ENCODE assay signal across 3 cellular contexts in the genomic region with DNA sequence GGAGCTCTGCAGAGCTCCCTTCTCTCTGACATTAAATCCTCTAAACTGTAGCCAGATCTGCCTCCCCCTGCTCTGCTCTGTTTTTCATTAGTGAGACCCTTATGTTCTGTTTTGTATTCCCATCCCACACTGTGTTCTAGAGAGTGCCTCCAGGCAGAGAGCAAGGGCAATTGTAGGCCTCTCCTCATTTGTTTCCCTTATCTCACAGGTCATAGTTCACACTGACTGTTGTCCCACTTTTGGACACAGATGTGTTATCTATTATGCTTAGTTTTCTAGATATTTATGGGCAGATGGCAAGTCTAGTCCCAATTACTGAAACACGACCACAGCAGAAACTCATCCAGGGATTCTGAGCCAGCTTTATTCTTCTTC.
TF ChIP-seq lines count a peak whose summit lies in the region.

No MANE protein-coding gene starts in this region.

TF ChIP-seq in HCT116, 20 proteins besides CTCF, POLR2A, EP300 and RAD21:
- TF ChIP-seq SIN3A (IDR thresholded peaks at IDR 0.05; ENCODE audit: low read depth) (no peak), CEBPB (IDR thresholded peaks at IDR 0.05; ENCODE audit: low read depth) (no peak), POLR2AphosphoS5 (IDR thresholded peaks at IDR 0.05; ENCODE audit: low read depth, low read length) (no peak), ZNF274 (IDR thresholded peaks at IDR 0.05; ENCODE audit: low read depth, low read length) (no peak), ZFX (IDR thresholded peaks at IDR 0.05) (no peak), JUND (IDR thresholded peaks at IDR 0.05) (no peak), ELF1 (IDR thresholded peaks at IDR 0.05; ENCODE audit: borderline replicate concordance, low read depth) (no peak), EGR1 (IDR thresholded peaks at IDR 0.05; ENCODE audit: low read depth) (no peak), YY1 (IDR thresholded peaks at IDR 0.05; ENCODE audit: extremely low read depth, insufficient replicate concordance, low read depth, low read length) (no peak), SP1 (IDR thresholded peaks at IDR 0.05; ENCODE audit: low read depth) (no peak), FOSL1 (IDR thresholded peaks at IDR 0.05; ENCODE audit: low read depth) (no peak), EZH2phosphoT487 (IDR thresholded peaks at IDR 0.05; ENCODE audit: borderline replicate concordance) (no peak), TCF7L2 (IDR thresholded peaks at IDR 0.05; ENCODE audit: borderline replicate concordance, extremely low read depth, insufficient read depth, insufficient read length) (no peak), SRF (IDR thresholded peaks at IDR 0.05; ENCODE audit: low read depth) (no peak)
- TF ChIP-seq, protein P1, sequence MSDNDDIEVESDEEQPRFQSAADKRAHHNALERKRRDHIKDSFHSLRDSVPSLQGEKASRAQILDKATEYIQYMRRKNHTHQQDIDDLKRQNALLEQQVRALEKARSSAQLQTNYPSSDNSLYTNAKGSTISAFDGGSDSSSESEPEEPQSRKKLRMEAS (IDR thresholded peaks at IDR 0.05): no peak
- TF ChIP-seq, protein P2, sequence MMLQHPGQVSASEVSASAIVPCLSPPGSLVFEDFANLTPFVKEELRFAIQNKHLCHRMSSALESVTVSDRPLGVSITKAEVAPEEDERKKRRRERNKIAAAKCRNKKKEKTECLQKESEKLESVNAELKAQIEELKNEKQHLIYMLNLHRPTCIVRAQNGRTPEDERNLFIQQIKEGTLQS (IDR thresholded peaks at IDR 0.05): no peak
- TF ChIP-seq, protein P3, sequence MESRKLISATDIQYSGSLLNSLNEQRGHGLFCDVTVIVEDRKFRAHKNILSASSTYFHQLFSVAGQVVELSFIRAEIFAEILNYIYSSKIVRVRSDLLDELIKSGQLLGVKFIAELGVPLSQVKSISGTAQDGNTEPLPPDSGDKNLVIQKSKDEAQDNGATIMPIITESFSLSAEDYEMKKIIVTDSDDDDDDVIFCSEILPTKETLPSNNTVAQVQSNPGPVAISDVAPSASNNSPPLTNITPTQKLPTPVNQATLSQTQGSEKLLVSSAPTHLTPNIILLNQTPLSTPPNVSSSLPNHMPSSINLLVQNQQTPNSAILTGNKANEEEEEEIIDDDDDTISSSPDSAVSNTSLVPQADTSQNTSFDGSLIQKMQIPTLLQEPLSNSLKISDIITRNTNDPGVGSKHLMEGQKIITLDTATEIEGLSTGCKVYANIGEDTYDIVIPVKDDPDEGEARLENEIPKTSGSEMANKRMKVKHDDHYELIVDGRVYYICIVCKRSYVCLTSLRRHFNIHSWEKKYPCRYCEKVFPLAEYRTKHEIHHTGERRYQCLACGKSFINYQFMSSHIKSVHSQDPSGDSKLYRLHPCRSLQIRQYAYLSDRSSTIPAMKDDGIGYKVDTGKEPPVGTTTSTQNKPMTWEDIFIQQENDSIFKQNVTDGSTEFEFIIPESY (IDR thresholded peaks at IDR 0.05; ENCODE audit: extremely low read depth, insufficient replicate concordance, low read length): no peak

TF ChIP-seq in SK-N-SH, 30 proteins besides CTCF, POLR2A, EP300 and RAD21:
- peak; percentile 87 for TF ChIP-seq CHD2 (IDR thresholded peaks at IDR 0.05; ENCODE audit: low read length, partially characterized antibody)
- TF ChIP-seq GATA2 (CRISPR knock-in tag; IDR thresholded peaks at IDR 0.05): peak; percentile 97
- no peak for TF ChIP-seq SIN3A (IDR thresholded peaks at IDR 0.05; ENCODE audit: borderline replicate concordance, low read depth, low read length)
- peak; percentile 48; the same call in 1 of the 2 replicates for TF ChIP-seq TEAD4 (IDR thresholded peaks at IDR 0.05; ENCODE audit: borderline replicate concordance, insufficient read depth)
- no peak; the same call in 1 of the 2 replicates for TF ChIP-seq SMC3 (IDR thresholded peaks at IDR 0.05; ENCODE audit: low read depth, low read length)
- peak; percentile 93 for TF ChIP-seq FOXJ3 (CRISPR knock-in tag; IDR thresholded peaks at IDR 0.05)
- no peak for TF ChIP-seq RFX5 (IDR thresholded peaks at IDR 0.05; ENCODE audit: low read length)
- TF ChIP-seq, protein P4, sequence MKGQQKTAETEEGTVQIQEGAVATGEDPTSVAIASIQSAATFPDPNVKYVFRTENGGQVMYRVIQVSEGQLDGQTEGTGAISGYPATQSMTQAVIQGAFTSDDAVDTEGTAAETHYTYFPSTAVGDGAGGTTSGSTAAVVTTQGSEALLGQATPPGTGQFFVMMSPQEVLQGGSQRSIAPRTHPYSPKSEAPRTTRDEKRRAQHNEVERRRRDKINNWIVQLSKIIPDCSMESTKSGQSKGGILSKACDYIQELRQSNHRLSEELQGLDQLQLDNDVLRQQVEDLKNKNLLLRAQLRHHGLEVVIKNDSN (IDR thresholded peaks at IDR 0.05; ENCODE audit: borderline replicate concordance, low read depth): no peak
- TF ChIP-seq TCF12 (IDR thresholded peaks at IDR 0.05): peak; percentile 72
- TF ChIP-seq POLR2AphosphoS5 (IDR thresholded peaks at IDR 0.05; ENCODE audit: low read depth, low read length): 0 out of 2 replicates have a peak, but pooled peaks have one; percentile 41
- peak; percentile 85; the same call in 1 of the 2 replicates for TF ChIP-seq RCOR1 (IDR thresholded peaks at IDR 0.05; ENCODE audit: low read length)

TF ChIP-seq in HepG2, 621 proteins besides CTCF, POLR2A, EP300 and RAD21 (continues in another document):
- no peak for TF ChIP-seq ZNF564 (CRISPR knock-in tag; IDR thresholded peaks at IDR 0.05)
- TF ChIP-seq, protein P5, sequence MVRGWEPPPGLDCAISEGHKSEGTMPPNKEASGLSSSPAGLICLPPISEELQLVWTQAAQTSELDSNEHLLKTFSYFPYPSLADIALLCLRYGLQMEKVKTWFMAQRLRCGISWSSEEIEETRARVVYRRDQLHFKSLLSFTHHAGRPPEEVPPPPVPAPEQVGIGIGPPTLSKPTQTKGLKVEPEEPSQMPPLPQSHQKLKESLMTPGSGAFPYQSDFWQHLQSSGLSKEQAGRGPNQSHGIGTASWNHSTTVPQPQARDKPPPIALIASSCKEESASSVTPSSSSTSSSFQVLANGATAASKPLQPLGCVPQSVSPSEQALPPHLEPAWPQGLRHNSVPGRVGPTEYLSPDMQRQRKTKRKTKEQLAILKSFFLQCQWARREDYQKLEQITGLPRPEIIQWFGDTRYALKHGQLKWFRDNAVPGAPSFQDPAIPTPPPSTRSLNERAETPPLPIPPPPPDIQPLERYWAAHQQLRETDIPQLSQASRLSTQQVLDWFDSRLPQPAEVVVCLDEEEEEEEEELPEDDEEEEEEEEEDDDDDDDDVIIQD (CRISPR knock-in tag; IDR thresholded peaks at IDR 0.05; ENCODE audit: low read depth): peak; percentile 55; the same call in 1 of the 2 replicates
- TF ChIP-seq ZNF260 (CRISPR knock-in tag; IDR thresholded peaks at IDR 0.05; ENCODE audit: borderline replicate concordance, low read depth): no peak
- TF ChIP-seq, protein P6, sequence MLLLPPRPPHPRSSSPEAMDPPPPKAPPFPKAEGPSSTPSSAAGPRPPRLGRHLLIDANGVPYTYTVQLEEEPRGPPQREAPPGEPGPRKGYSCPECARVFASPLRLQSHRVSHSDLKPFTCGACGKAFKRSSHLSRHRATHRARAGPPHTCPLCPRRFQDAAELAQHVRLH (CRISPR knock-in tag; IDR thresholded peaks at IDR 0.05; ENCODE audit: borderline replicate concordance, low read depth): no peak
- TF ChIP-seq TARDBP (CRISPR knock-in tag; IDR thresholded peaks at IDR 0.05): peak; percentile 37; the same call in 1 of the 2 replicates
- TF ChIP-seq FOXP1 (IDR thresholded peaks at IDR 0.05): no peak
- TF ChIP-seq FOXP1 (CRISPR knock-in tag; IDR thresholded peaks at IDR 0.05): peak; percentile 52; the same call in 1 of the 2 replicates
- peak; percentile 23; the same call in 1 of the 2 replicates for TF ChIP-seq HDAC1 (CRISPR knock-in tag; IDR thresholded peaks at IDR 0.05)
- TF ChIP-seq ISL2 (CRISPR knock-in tag; IDR thresholded peaks at IDR 0.05): peak; percentile 53; the same call in 1 of the 2 replicates
- TF ChIP-seq ZNF333 (CRISPR knock-in tag; IDR thresholded peaks at IDR 0.05; ENCODE audit: borderline replicate concordance): no peak
- no peak for TF ChIP-seq ZMYM3 (CRISPR knock-in tag; IDR thresholded peaks at IDR 0.05)
- TF ChIP-seq ZNF883 (CRISPR knock-in tag; IDR thresholded peaks at IDR 0.05; ENCODE audit: not compliant biosample characterization): no peak
- TF ChIP-seq RXRB (CRISPR knock-in tag; IDR thresholded peaks at IDR 0.05; ENCODE audit: borderline replicate concordance): peak; percentile 60; the same call in 1 of the 2 replicates
- peak; percentile 50; the same call in 1 of the 2 replicates for TF ChIP-seq RARA (CRISPR knock-in tag; IDR thresholded peaks at IDR 0.05)
- no peak for TF ChIP-seq BHLHE40 (IDR thresholded peaks at IDR 0.05; ENCODE audit: low read length)
- TF ChIP-seq ZNF644 (CRISPR knock-in tag; IDR thresholded peaks at IDR 0.05; ENCODE audit: low read depth): 0 out of 2 replicates have a peak, but pooled peaks have one; percentile 51
- TF ChIP-seq SALL1 (CRISPR knock-in tag; IDR thresholded peaks at IDR 0.05): peak; percentile 63; the same call in 1 of the 2 replicates
- TF ChIP-seq, protein P7, sequence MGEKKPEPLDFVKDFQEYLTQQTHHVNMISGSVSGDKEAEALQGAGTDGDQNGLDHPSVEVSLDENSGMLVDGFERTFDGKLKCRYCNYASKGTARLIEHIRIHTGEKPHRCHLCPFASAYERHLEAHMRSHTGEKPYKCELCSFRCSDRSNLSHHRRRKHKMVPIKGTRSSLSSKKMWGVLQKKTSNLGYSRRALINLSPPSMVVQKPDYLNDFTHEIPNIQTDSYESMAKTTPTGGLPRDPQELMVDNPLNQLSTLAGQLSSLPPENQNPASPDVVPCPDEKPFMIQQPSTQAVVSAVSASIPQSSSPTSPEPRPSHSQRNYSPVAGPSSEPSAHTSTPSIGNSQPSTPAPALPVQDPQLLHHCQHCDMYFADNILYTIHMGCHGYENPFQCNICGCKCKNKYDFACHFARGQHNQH (CRISPR knock-in tag; IDR thresholded peaks at IDR 0.05): no peak
- TF ChIP-seq SOX13 (IDR thresholded peaks at IDR 0.05): 0 out of 2 replicates have a peak, but pooled peaks have one; percentile 36
- TF ChIP-seq SOX13 (CRISPR knock-in tag; conservative IDR thresholded peaks at IDR 0.05 in 1 of 2, IDR thresholded peaks at IDR 0.05 in 1 of 2): peak in 1 of 2 experiments; percentile 93; a peak in 2 of 4 replicates
- TF ChIP-seq SOX6 (IDR thresholded peaks at IDR 0.05): no peak
- TF ChIP-seq SOX6 (CRISPR knock-in tag; IDR thresholded peaks at IDR 0.05): peak; percentile 89
- TF ChIP-seq, protein P8, sequence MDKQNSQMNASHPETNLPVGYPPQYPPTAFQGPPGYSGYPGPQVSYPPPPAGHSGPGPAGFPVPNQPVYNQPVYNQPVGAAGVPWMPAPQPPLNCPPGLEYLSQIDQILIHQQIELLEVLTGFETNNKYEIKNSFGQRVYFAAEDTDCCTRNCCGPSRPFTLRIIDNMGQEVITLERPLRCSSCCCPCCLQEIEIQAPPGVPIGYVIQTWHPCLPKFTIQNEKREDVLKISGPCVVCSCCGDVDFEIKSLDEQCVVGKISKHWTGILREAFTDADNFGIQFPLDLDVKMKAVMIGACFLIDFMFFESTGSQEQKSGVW (CRISPR knock-in tag; IDR thresholded peaks at IDR 0.05; ENCODE audit: borderline replicate concordance): no peak
- TF ChIP-seq U2AF1 (optimal IDR thresholded peaks at IDR 0.05; ENCODE audit: low read depth, low read length): no peak
- TF ChIP-seq ZNF33B (CRISPR knock-in tag; IDR thresholded peaks at IDR 0.05): no peak
- peak; percentile 70 for TF ChIP-seq NR2F6 (IDR thresholded peaks at IDR 0.05)
- TF ChIP-seq NR2F6 (CRISPR knock-in tag; IDR thresholded peaks at IDR 0.05): peak; percentile 72
- TF ChIP-seq, protein P9, sequence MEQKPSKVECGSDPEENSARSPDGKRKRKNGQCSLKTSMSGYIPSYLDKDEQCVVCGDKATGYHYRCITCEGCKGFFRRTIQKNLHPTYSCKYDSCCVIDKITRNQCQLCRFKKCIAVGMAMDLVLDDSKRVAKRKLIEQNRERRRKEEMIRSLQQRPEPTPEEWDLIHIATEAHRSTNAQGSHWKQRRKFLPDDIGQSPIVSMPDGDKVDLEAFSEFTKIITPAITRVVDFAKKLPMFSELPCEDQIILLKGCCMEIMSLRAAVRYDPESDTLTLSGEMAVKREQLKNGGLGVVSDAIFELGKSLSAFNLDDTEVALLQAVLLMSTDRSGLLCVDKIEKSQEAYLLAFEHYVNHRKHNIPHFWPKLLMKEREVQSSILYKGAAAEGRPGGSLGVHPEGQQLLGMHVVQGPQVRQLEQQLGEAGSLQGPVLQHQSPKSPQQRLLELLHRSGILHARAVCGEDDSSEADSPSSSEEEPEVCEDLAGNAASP (CRISPR knock-in tag; IDR thresholded peaks at IDR 0.05; ENCODE audit: borderline replicate concordance): peak; percentile 67; the same call in 1 of the 2 replicates
- TF ChIP-seq, protein P1 (IDR thresholded peaks at IDR 0.05): peak; percentile 31; the same call in 1 of the 2 replicates
- no peak for TF ChIP-seq ZNF766 (CRISPR knock-in tag; IDR thresholded peaks at IDR 0.05; ENCODE audit: borderline replicate concordance)
- no peak for TF ChIP-seq NONO (IDR thresholded peaks at IDR 0.05)
- 0 out of 2 replicates have a peak, but pooled peaks have one; percentile 39 for TF ChIP-seq NONO (CRISPR knock-in tag; conservative IDR thresholded peaks at IDR 0.05)
- TF ChIP-seq, protein P10, sequence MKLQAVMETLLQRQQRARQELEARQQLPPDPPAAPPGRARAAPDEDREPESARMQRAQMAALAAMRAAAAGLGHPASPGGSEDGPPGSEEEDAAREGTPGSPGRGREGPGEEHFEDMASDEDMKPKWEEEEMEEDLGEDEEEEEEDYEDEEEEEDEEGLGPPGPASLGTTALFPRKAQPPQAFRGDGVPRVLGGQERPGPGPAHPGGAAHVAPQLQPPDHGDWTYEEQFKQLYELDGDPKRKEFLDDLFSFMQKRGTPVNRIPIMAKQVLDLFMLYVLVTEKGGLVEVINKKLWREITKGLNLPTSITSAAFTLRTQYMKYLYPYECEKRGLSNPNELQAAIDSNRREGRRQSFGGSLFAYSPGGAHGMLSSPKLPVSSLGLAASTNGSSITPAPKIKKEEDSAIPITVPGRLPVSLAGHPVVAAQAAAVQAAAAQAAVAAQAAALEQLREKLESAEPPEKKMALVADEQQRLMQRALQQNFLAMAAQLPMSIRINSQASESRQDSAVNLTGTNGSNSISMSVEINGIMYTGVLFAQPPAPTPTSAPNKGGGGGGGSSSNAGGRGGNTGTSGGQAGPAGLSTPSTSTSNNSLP (IDR thresholded peaks at IDR 0.05; ENCODE audit: low read depth, low read length): no peak
- TF ChIP-seq ZFP36 (IDR thresholded peaks at IDR 0.05; ENCODE audit: borderline replicate concordance, low read depth, low read length, partially characterized antibody): no peak
- TF ChIP-seq HMG20A (CRISPR knock-in tag; IDR thresholded peaks at IDR 0.05; ENCODE audit: borderline replicate concordance): peak; percentile 52; the same call in 1 of the 2 replicates
- no peak for TF ChIP-seq ATF1 (CRISPR knock-in tag; IDR thresholded peaks at IDR 0.05)
- TF ChIP-seq NCOA2 (CRISPR knock-in tag; IDR thresholded peaks at IDR 0.05): 0 out of 2 replicates have a peak, but pooled peaks have one; percentile 17
